Comparison of ENCODE assay signal across 14 cellular contexts in the genomic region with DNA sequence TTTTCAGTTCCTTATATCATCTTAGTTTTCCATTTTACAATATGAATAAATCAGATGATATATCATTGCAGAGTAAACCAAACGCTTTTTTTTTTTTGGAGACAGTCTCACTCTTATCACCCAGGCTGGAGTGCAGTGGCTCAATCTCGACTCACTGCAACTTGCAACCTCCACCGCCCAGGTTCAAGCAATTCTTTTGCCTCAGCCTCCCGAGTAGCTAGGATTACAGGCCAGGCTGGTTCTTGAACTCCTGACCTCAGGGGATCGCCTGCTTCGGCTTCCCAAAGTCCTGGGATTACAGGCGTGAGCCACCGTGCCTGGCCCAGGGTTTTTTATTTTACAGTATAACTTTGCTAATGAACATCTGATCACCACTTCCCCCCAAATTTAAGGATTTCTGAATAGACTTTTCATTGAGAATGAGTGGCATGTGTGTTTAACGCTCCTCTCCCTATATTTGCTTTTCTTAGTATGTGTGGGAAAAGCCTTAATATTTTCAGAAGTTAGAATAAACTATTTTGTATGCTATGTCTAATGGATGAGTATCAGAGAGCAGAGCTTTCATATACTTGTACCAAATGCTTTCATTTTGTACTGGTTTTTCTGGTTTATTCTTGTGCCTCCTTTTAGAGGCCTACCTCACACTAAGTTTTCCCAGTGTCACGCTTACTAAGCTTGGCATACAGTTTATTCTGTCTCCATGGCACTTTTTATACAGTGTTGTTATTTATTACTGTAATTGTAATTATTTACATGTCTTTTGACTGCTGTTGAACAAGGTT. TPM values are rescaled to one million over a fixed set of nuclear protein-coding genes. Genes with fewer than 3 reads are reported as not detected.
DNase-seq lines count a peak whose midpoint lies in the region; ATAC-seq, FAIRE-seq and TF ChIP-seq lines count a peak whose summit lies in the region.
"Had no signal": no experiment of that assay in that cellular context is flagged by ENCODE, and none has a peak within 500 bp of the region (broad histone marks: within the 10 kb centered on the region; RNA-seq: fewer than 3 reads in every experiment).

No MANE protein-coding gene starts in this region.

- TF ChIP-seq RAD21 in IMR-90 (IDR thresholded peaks at IDR 0.05; ENCODE audit: low read length) = no peak

- peaks cover 17% of the 10 kb centered on the region for H3K36me3 Mint-ChIP-seq in CD4-positive, CD25-positive, alpha-beta regulatory T cell
- H3K36me3 Mint-ChIP-seq in memory B cell = peaks cover 4% of the 10 kb centered on the region
- H3K36me3 Mint-ChIP-seq in activated naive CD8-positive, alpha-beta T cell treated with anti-CD3 and anti-CD28 coated beads, Interleukin-2, amount 50 U/mL, for 24 hours (ENCODE audit: low read depth) = peaks cover 14% of the 10 kb centered on the region

- no peak overlapping the region for H2BK5ac ChIP-seq in IMR-90 (ENCODE audit: low read depth, low read length, poor library complexity, severe bottlenecking)

- H3K14ac ChIP-seq in IMR-90 (replicated peaks; ENCODE audit: low read depth, low read length) = no peak overlapping the region

- H3K4me1 Mint-ChIP-seq in CD4-positive, CD25-positive, alpha-beta regulatory T cell = peaks cover 19 to 55% (median 30%) of the 10 kb centered on the region in 4 donors
- H3K4me1 Mint-ChIP-seq in memory B cell = peaks cover 9% of the 10 kb centered on the region
- peaks cover 18% of the 10 kb centered on the region for H3K4me1 Mint-ChIP-seq in activated naive CD8-positive, alpha-beta T cell treated with anti-CD3 and anti-CD28 coated beads, Interleukin-2, amount 50 U/mL, for 24 hours

- no peak overlapping the region for H3K4me3 ChIP-seq in CD4-positive, CD25-positive, alpha-beta regulatory T cell (ENCODE audit: low read depth, low read length)
- no peak overlapping the region for H3K4me3 ChIP-seq in IMR-90 (ENCODE audit: insufficient read depth, low read depth, low read length)
- H3K4me3 ChIP-seq in ectodermal cell (ENCODE audit: insufficient read depth, low read depth, low read length) = no peak overlapping the region
- H3K4me3 ChIP-seq in thyroid gland (replicated peaks in 1 of 3) = no peak overlapping the region

- no CpG with 5 or more reads among the region's 10 CpGs for WGBS in IMR-90 (ENCODE audit: extremely low coverage in 2 of 2, insufficient read length in 1 of 2), 2 experiments
- 79 to 85% methylated on average over 9 to 10 of the region's 10 CpGs for WGBS in ectodermal cell, 2 experiments
- WGBS in thyroid gland, 2 donors = 65 to 76% methylated on average over 10 of the region's 10 CpGs

- no peak overlapping the region for H4K91ac ChIP-seq in IMR-90 (ENCODE audit: insufficient read depth, low read depth, low read length)

- peaks cover 11 to 43% of the 10 kb centered on the region in 2 experiments for H3K79me1 ChIP-seq in IMR-90 (ENCODE audit: low read depth in 1 of 2, low read length in 2 of 2)

- H3K27ac Mint-ChIP-seq in CD4-positive, CD25-positive, alpha-beta regulatory T cell = peak overlapping the region in 1 of 3 donors; percentile 41
- H3K27ac Mint-ChIP-seq in memory B cell = peak overlapping the region; percentile 26
- no peak overlapping the region for H3K27ac Mint-ChIP-seq in activated naive CD8-positive, alpha-beta T cell treated with anti-CD3 and anti-CD28 coated beads, Interleukin-2, amount 50 U/mL, for 24 hours
- H3K27ac Mint-ChIP-seq: stimulated activated naive CD8-positive, alpha-beta T cell treated with anti-CD3 and anti-CD28 coated beads, Interleukin-15, Interleukin-2, amounts not matched to agents 100 ng/mL and 50 ng/mL, for 24 hours had no signal

- CTCF ChIA-PET in IMR-90 (lab: Yijun Ruan, JAX) = interaction anchor here (0.5 to 1.3 kb wide), 9 partner anchors 14 to 205 kb away, joined by 3 to 5 read pairs (median 3); no protein-coding TSS in a partner anchor

- H3K4me2 ChIP-seq in IMR-90 (ENCODE audit: low read depth, low read length) = no peak overlapping the region

- H4K20me1 ChIP-seq in IMR-90 (ENCODE audit: insufficient read depth, low read length) = peaks cover 42% of the 10 kb centered on the region

- intact Hi-C loops in IMR-90 (cut with micrococcal nuclease) = loop anchor here (1.0 to 5.0 kb wide), 3 partner anchors 58 to 204 kb away; a partner anchor contains a TSS
- intact Hi-C loops in thyroid gland (cut with DNase I) = loop anchor here (2.0 to 5.0 kb wide), 2 partner anchors 13 to 118 kb away; no protein-coding TSS in a partner anchor

- dilution Hi-C loops in IMR-90 (cut with HindIII; ENCODE audit: low sequenced_read_pairs, unreplicated experiment) = no loop called here

- BruUV-seq in IMR-90 (replicated peaks; lab: Mats Ljungman, UMichigan) = no TSS peak

- no peak overlapping the region for H2AK9ac ChIP-seq in IMR-90 (replicated peaks; ENCODE audit: low read depth, low read length, poor library complexity)

- ATAC-seq in CD4-positive, CD25-positive, alpha-beta regulatory T cell (ENCODE audit: low read depth in 2 of 2) = peak in 1 of 2 donors; percentile 18
- ATAC-seq in IMR-90 (ENCODE audit: low read depth) = peak; percentile 38
- ATAC-seq in memory B cell (ENCODE audit: low read depth) = no peak
- ATAC-seq in activated naive CD8-positive, alpha-beta T cell treated with anti-CD3 and anti-CD28 coated beads, Interleukin-2, amount 50 U/mL, for 24 hours = no peak

- no peak overlapping the region for H3K18ac ChIP-seq in IMR-90 (ENCODE audit: low read depth, low read length)

- H3K27me3 Mint-ChIP-seq in CD4-positive, CD25-positive, alpha-beta regulatory T cell = no peaks in the 10 kb centered on the region
- no peaks in the 10 kb centered on the region for H3K27me3 Mint-ChIP-seq in memory B cell
- H3K27me3 Mint-ChIP-seq in activated naive CD8-positive, alpha-beta T cell treated with anti-CD3 and anti-CD28 coated beads, Interleukin-2, amount 50 U/mL, for 24 hours = no peaks in the 10 kb centered on the region
- H3K27me3 Mint-ChIP-seq: stimulated activated naive CD8-positive, alpha-beta T cell treated with anti-CD3 and anti-CD28 coated beads, Interleukin-15, Interleukin-2, amounts not matched to agents 100 ng/mL and 50 ng/mL, for 24 hours had no signal

- H2AK5ac ChIP-seq in IMR-90 (ENCODE audit: low read depth, low read length) = peak overlapping the region; percentile 18; the same call in 1 of the 2 replicates

- no peak overlapping the region for H3K9ac ChIP-seq in IMR-90 (ENCODE audit: low read depth, low read length)
- H3K9ac ChIP-seq: parathyroid adenoma had no signal

- H2BK20ac ChIP-seq in IMR-90 (ENCODE audit: low read depth, low read length) = no peak overlapping the region

- H3K27me3 ChIP-seq in CD4-positive, CD25-positive, alpha-beta regulatory T cell (ENCODE audit: control insufficient read depth, insufficient read depth, low read length) = no peaks in the 10 kb centered on the region
- H3K27me3 ChIP-seq in IMR-90 (ENCODE audit: control insufficient read depth, insufficient read depth, low read length) = no peaks in the 10 kb centered on the region
- H3K27me3 ChIP-seq in ectodermal cell (ENCODE audit: control insufficient read depth, insufficient read depth, low read length, poor library complexity, severe bottlenecking) = no peaks in the 10 kb centered on the region
- no peaks in the 10 kb centered on the region for H3K27me3 ChIP-seq in thyroid gland

- no peak overlapping the region for H3K56ac ChIP-seq in IMR-90 (ENCODE audit: extremely low read depth, insufficient read depth, low read length)

- no peak for DNase-seq in CD4-positive, CD25-positive, alpha-beta regulatory T cell
- DNase-seq in IMR-90 (no peak), memory B cell (ENCODE audit: low spot score in 2 of 2) (no peak), GM19239 (ENCODE audit: insufficient read length, low spot score) (no peak), NCI-H1694 (lab: John Stamatoyannopoulos, UW) (no peak), thyroid gland (no peak)
- no peak for DNase-seq in activated naive CD8-positive, alpha-beta T cell treated with anti-CD3 and anti-CD28 coated beads, Interleukin-2, amount 50 U/mL, for 24 hours
- DNase-seq: activated effector memory CD4-positive, alpha-beta T cell treated with anti-CD3 and anti-CD28 coated beads, Interleukin-2, amount 50 U/mL, for 16 hours; C1 segment of cervical spinal cord; NCI-H524 treated with DMSO at 0.1 percent for 48 hours; stimulated activated CD4-positive, alpha-beta T cell treated with anti-CD3 and anti-CD28 coated beads, Interleukin-4, amount 100 ng/mL, for 24 hours had no signal

- no peaks in the 10 kb centered on the region for H3K4me1 ChIP-seq in CD4-positive, CD25-positive, alpha-beta regulatory T cell (ENCODE audit: control insufficient read depth, insufficient read depth, low read length, poor library complexity, severe bottlenecking)
- H3K4me1 ChIP-seq in IMR-90 (ENCODE audit: control insufficient read depth, insufficient read depth, low read length) (no peaks in the 10 kb centered on the region; the same call in 1 of the 2 replicates), ectodermal cell (ENCODE audit: control insufficient read depth, insufficient read depth, low read length) (no peaks in the 10 kb centered on the region), thyroid gland (peaks cover 0 to 12% of the 10 kb centered on the region in 2 donors)
- H3K4me1 ChIP-seq: parathyroid adenoma had no signal

- H2BK15ac ChIP-seq in IMR-90 (ENCODE audit: low read depth, low read length) = no peak overlapping the region

- H2AFZ ChIP-seq in IMR-90 (replicated peaks; ENCODE audit: low read length, poor library complexity) = no peak overlapping the region
- H2AFZ ChIP-seq: parathyroid adenoma had no signal

- H2BK120ac ChIP-seq in IMR-90 (ENCODE audit: low read depth, low read length) = no peak overlapping the region

- in situ Hi-C loops in IMR-90 (cut with MboI; ENCODE audit: low sequenced_read_pairs) = loop anchor here (5.0 kb wide), 1 partner anchor 113 kb away; no protein-coding TSS in a partner anchor

- FAIRE-seq in GM19239 (lab: Jason Lieb, UNC) = no peak

- peaks cover 13% of the 10 kb centered on the region for H3K36me3 ChIP-seq in CD4-positive, CD25-positive, alpha-beta regulatory T cell (ENCODE audit: control insufficient read depth, insufficient read depth, low read length)
- H3K36me3 ChIP-seq in IMR-90 (ENCODE audit: control insufficient read depth, insufficient read depth, low read length) = no peaks in the 10 kb centered on the region
- H3K36me3 ChIP-seq in ectodermal cell (ENCODE audit: control insufficient read depth, insufficient read depth, low read length) = no peaks in the 10 kb centered on the region
- H3K36me3 ChIP-seq in thyroid gland = no peaks in the 10 kb centered on the region

- H3K27ac ChIP-seq in CD4-positive, CD25-positive, alpha-beta regulatory T cell (ENCODE audit: insufficient read depth, low read length, poor library complexity, severe bottlenecking) = peak overlapping the region; percentile 25
- no peak overlapping the region for H3K27ac ChIP-seq in IMR-90 (ENCODE audit: insufficient read depth, low read length)
- H3K27ac ChIP-seq in ectodermal cell (ENCODE audit: insufficient read depth, low read depth, low read length, poor library complexity, severe bottlenecking) = peak overlapping the region; percentile 16
- no peak overlapping the region for H3K27ac ChIP-seq in thyroid gland
- H3K27ac ChIP-seq: parathyroid adenoma had no signal

- H3K23ac ChIP-seq in IMR-90 (ENCODE audit: low read depth, low read length) = no peak overlapping the region

- POLR2A ChIA-PET in IMR-90 (lab: Charles Lee; ENCODE audit: unreplicated experiment) = no interaction called here

- no peaks in the 10 kb centered on the region for H3K9me3 ChIP-seq in CD4-positive, CD25-positive, alpha-beta regulatory T cell (ENCODE audit: control insufficient read depth in 2 of 2, low read length in 2 of 2)
- H3K9me3 ChIP-seq in IMR-90 (ENCODE audit: control insufficient read depth, insufficient read depth, low read length) (no peaks in the 10 kb centered on the region), ectodermal cell (ENCODE audit: control insufficient read depth, low read length) (no peaks in the 10 kb centered on the region), thyroid gland (no peaks in the 10 kb centered on the region)

- no peak overlapping the region for H4K5ac ChIP-seq in IMR-90 (ENCODE audit: low read depth, low read length)

- H4K8ac ChIP-seq in IMR-90 (ENCODE audit: low read depth in 2 of 2, low read length in 2 of 2) = no peak overlapping the region

- no peaks in the 10 kb centered on the region for H3K9me1 ChIP-seq in IMR-90 (ENCODE audit: insufficient read depth, low read length)

- peak overlapping the region in 1 of 4 donors; percentile 71 for H3K4me3 Mint-ChIP-seq in CD4-positive, CD25-positive, alpha-beta regulatory T cell
- no peak overlapping the region for H3K4me3 Mint-ChIP-seq in memory B cell
- H3K4me3 Mint-ChIP-seq in activated naive CD8-positive, alpha-beta T cell treated with anti-CD3 and anti-CD28 coated beads, Interleukin-2, amount 50 U/mL, for 24 hours = no peak overlapping the region
- H3K4me3 Mint-ChIP-seq: stimulated activated naive CD8-positive, alpha-beta T cell treated with anti-CD3 and anti-CD28 coated beads, Interleukin-15, Interleukin-2, amounts not matched to agents 100 ng/mL and 50 ng/mL, for 24 hours had no signal

- no peaks in the 10 kb centered on the region for H3K9me3 Mint-ChIP-seq in CD4-positive, CD25-positive, alpha-beta regulatory T cell
- H3K9me3 Mint-ChIP-seq in memory B cell = no peaks in the 10 kb centered on the region
- H3K9me3 Mint-ChIP-seq in activated naive CD8-positive, alpha-beta T cell treated with anti-CD3 and anti-CD28 coated beads, Interleukin-2, amount 50 U/mL, for 24 hours = no peaks in the 10 kb centered on the region
- H3K9me3 Mint-ChIP-seq: stimulated activated naive CD8-positive, alpha-beta T cell treated with anti-CD3 and anti-CD28 coated beads, Interleukin-15, Interleukin-2, amounts not matched to agents 100 ng/mL and 50 ng/mL, for 24 hours had no signal

- TF ChIP-seq POLR2A in IMR-90 (IDR thresholded peaks at IDR 0.05; ENCODE audit: low read depth, low read length) (no peak), thyroid gland (IDR thresholded peaks at IDR 0.05) (no peak)

- no peak overlapping the region for H3K4ac ChIP-seq in IMR-90 (ENCODE audit: low read depth, low read length)

- no peak for TF ChIP-seq CTCF in IMR-90 (conservative IDR thresholded peaks at IDR 0.05; ENCODE audit: low read depth, low read length)
- TF ChIP-seq CTCF in thyroid gland (IDR thresholded peaks at IDR 0.05) = no peak

RNA-seq across cellular contexts. Expression of a gene that starts 5.7 kb away (rescaled TPM):
- 20.8 TPM for total RNA-seq in CD4-positive, CD25-positive, alpha-beta regulatory T cell
- polyA plus RNA-seq in CD4-positive, CD25-positive, alpha-beta regulatory T cell = 1 to 10 TPM in 3 of 4 donors, under 1 TPM in 1; 0.80 to 1.3 (median 1.1) TPM
- 6.4 and 7.7 TPM in 2 replicates for total RNA-seq in IMR-90 (2012; rRNA removed)
- polyA plus RNA-seq in IMR-90 (2012; rRNA removed) = 2.5 and 2.8 TPM in 2 replicates
- 0.03 and 0.08 TPM in 2 replicates for polyA plus RNA-seq in IMR-90 (2012; cell fraction: cytosol; rRNA removed)
- 2.4 and 22.4 TPM in 2 replicates for polyA plus RNA-seq in IMR-90 (2012; cell fraction: nucleus; rRNA removed; ENCODE audit: low replicate concordance)
- 2.1 TPM for polyA plus RNA-seq in ectodermal cell (2013, experiment 1 of 4)
- polyA plus RNA-seq in ectodermal cell (2013, experiment 2 of 4) = 3.5 TPM
- polyA plus RNA-seq in ectodermal cell (2013, experiment 3 of 4) = 3.1 TPM
- polyA plus RNA-seq in ectodermal cell (2013, experiment 4 of 4) = 3.1 TPM
- 10 to 100 TPM in 2 of 4 donors, 1 to 10 TPM in 2; 8.5 to 12.7 (median 9.8) TPM for total RNA-seq in thyroid gland

RNA-seq across cellular contexts. Expression of a gene that starts 59.2 kb away (rescaled TPM):
- total RNA-seq in CD4-positive, CD25-positive, alpha-beta regulatory T cell = 98.4 TPM
- 10 to 100 TPM; 39.1 to 65.6 (median 51.7) TPM for polyA plus RNA-seq in CD4-positive, CD25-positive, alpha-beta regulatory T cell
- total RNA-seq in IMR-90 (2012; rRNA removed) (31.4 and 60.0 TPM in 2 replicates), thyroid gland (10 to 100 TPM; 51.5 to 71.3 (median 66.0) TPM)
- 11.9 and 13.5 TPM in 2 replicates for polyA plus RNA-seq in IMR-90 (2012; rRNA removed)
- 0.88 and 1.7 TPM in 2 replicates for polyA plus RNA-seq in IMR-90 (2012; cell fraction: cytosol; rRNA removed)
- 0.77 and 14.4 TPM in 2 replicates for polyA plus RNA-seq in IMR-90 (2012; cell fraction: nucleus; rRNA removed; ENCODE audit: low replicate concordance)
- 82.1 TPM for polyA plus RNA-seq in ectodermal cell (2013, experiment 1 of 4)
- 83.1 TPM for polyA plus RNA-seq in ectodermal cell (2013, experiment 2 of 4)
- polyA plus RNA-seq in ectodermal cell (2013, experiment 3 of 4) = 73.1 TPM
- 77.5 TPM for polyA plus RNA-seq in ectodermal cell (2013, experiment 4 of 4)

Comparison
In these comparisons a context has a peak if more than half of its experiments do, and no peak if none do; other contexts are left out.
1. H3K27ac ChIP-seq: peak in CD4-positive, CD25-positive, alpha-beta regulatory T cell (single experiment) and ectodermal cell (single experiment); none in IMR-90 (single experiment) and thyroid gland (0 of 3).